ENCODE assay signal across 19 cellular contexts in the genomic region with DNA sequence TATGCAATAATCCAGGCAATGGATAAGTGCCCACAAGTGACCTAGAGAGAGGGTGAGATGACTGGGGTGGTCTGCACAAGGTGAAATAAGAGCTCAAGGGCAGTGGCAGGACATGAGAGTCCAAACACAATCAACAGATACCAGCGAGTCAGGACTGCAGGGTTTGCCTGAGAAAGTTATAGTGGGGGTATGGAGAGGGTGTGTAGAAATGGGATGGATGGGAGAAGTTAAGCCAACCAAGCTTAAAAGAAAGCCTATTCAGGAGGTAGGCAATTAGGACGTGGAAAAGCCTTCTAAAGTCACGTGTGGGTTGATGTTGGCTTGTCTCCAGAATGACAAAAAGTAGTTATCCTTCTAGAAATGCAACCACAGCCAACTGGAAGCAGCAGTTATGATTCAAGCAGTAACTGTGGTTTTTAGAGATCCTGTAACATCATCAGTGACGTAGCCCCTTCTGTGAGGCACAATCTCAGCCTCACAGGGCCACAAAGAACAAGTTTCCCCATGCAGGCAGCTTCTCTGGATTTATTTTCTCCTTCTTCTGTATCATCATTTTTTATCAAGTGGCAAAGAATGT. TPM values are rescaled to one million over a fixed set of nuclear protein-coding genes. Genes with fewer than 3 reads are reported as not detected.
A peak's percentile ranks its signal among the peaks of the same experiment; 100 is the strongest.
DNase-seq lines count a peak whose midpoint lies in the region; ATAC-seq and TF ChIP-seq lines count a peak whose summit lies in the region.
"Had no signal": no experiment of that assay in that cellular context is flagged by ENCODE, and none has a peak within 500 bp of the region (broad histone marks: within the 10 kb centered on the region; RNA-seq: fewer than 3 reads in every experiment).

No MANE protein-coding gene starts in this region.

- no peak for DNase-seq in stimulated activated naive CD8-positive, alpha-beta T cell treated with anti-CD3 and anti-CD28 coated beads, Interleukin-15, amount 100 ng/mL, for 72 hours
- DNase-seq in stimulated activated naive CD8-positive, alpha-beta T cell treated with anti-CD3 and anti-CD28 coated beads, Interleukin-15, Interleukin-2, amounts not matched to agents 100 U/mL and 50 U/mL, for 24 hours: no peak
- peak; percentile 88 for DNase-seq in fibroblast of mammary gland (ENCODE audit: low read depth)
- DNase-seq in stromal cell of bone marrow (ENCODE audit: low read depth): peak; percentile 80
- no peak for DNase-seq in NCI-H2196 (lab: John Stamatoyannopoulos, UW; ENCODE audit: unreplicated experiment)
- no peak for DNase-seq in HUDEP-2 (lab: John Stamatoyannopoulos, UW; ENCODE audit: unreplicated experiment in 76 of 76)
- DNase-seq: activated CD4-positive, alpha-beta T cell treated with anti-CD3 and anti-CD28 coated beads, Interleukin-2, amount 50 U/mL, for 48 hours; AML-193; Caco-2; NCI-H1105; NCI-H526 treated with DMSO at 0.1 percent for 48 hours; nucleus accumbens; Right ventricle myocardium superior; stimulated activated CD4-positive, alpha-beta T cell treated with anti-CD3 and anti-CD28 coated beads, Interleukin-4, amount 100 ng/mL, for 1 hour had no signal

- H3K9me3 Mint-ChIP-seq in stimulated activated naive CD8-positive, alpha-beta T cell treated with anti-CD3 and anti-CD28 coated beads, Interleukin-15, amount 100 ng/mL, for 72 hours: no peaks in the 10 kb centered on the region
- H3K9me3 Mint-ChIP-seq in activated T-helper 17 cell treated with anti-CD3 and anti-CD28 coated beads, Interleukin-2, amount 50 U/mL, for 72 hours: no peaks in the 10 kb centered on the region

- H3K4me3 Mint-ChIP-seq in stimulated activated naive CD8-positive, alpha-beta T cell treated with anti-CD3 and anti-CD28 coated beads, Interleukin-15, amount 100 ng/mL, for 72 hours: no peak overlapping the region
- H3K4me3 Mint-ChIP-seq in activated T-helper 17 cell treated with anti-CD3 and anti-CD28 coated beads, Interleukin-2, amount 50 U/mL, for 72 hours: no peak overlapping the region

- H3K4me1 Mint-ChIP-seq in stimulated activated naive CD8-positive, alpha-beta T cell treated with anti-CD3 and anti-CD28 coated beads, Interleukin-15, amount 100 ng/mL, for 72 hours: peaks cover 4% of the 10 kb centered on the region
- no peaks in the 10 kb centered on the region for H3K4me1 Mint-ChIP-seq in activated T-helper 17 cell treated with anti-CD3 and anti-CD28 coated beads, Interleukin-2, amount 50 U/mL, for 72 hours

- no peaks in the 10 kb centered on the region for H3K36me3 Mint-ChIP-seq in activated T-helper 17 cell treated with anti-CD3 and anti-CD28 coated beads, Interleukin-2, amount 50 U/mL, for 72 hours (ENCODE audit: low read depth)

- no peak for TF ChIP-seq CTCF in fibroblast of mammary gland (conservative IDR thresholded peaks at IDR 0.05; ENCODE audit: control insufficient read depth, insufficient read depth, low read depth, low read length)

- no peak overlapping the region for H3K27ac Mint-ChIP-seq in stimulated activated naive CD8-positive, alpha-beta T cell treated with anti-CD3 and anti-CD28 coated beads, Interleukin-15, amount 100 ng/mL, for 72 hours
- H3K27ac Mint-ChIP-seq in activated T-helper 17 cell treated with anti-CD3 and anti-CD28 coated beads, Interleukin-2, amount 50 U/mL, for 72 hours: no peak overlapping the region

- H3K27me3 Mint-ChIP-seq in stimulated activated naive CD8-positive, alpha-beta T cell treated with anti-CD3 and anti-CD28 coated beads, Interleukin-15, amount 100 ng/mL, for 72 hours: peaks cover 23% of the 10 kb centered on the region
- H3K27me3 Mint-ChIP-seq in activated T-helper 17 cell treated with anti-CD3 and anti-CD28 coated beads, Interleukin-2, amount 50 U/mL, for 72 hours: peaks cover 15% of the 10 kb centered on the region

- ATAC-seq in stimulated activated naive CD8-positive, alpha-beta T cell treated with anti-CD3 and anti-CD28 coated beads, Interleukin-15, amount 100 ng/mL, for 72 hours: peak; percentile 82
- no peak for ATAC-seq in stimulated activated naive CD8-positive, alpha-beta T cell treated with anti-CD3 and anti-CD28 coated beads, Interleukin-15, Interleukin-2, amounts not matched to agents 100 U/mL and 50 U/mL, for 24 hours
- peak; percentile 80 for ATAC-seq in activated T-helper 17 cell treated with anti-CD3 and anti-CD28 coated beads, Interleukin-2, amount 50 U/mL, for 72 hours (replicated peaks)
- ATAC-seq in GM19328 (IDR thresholded peaks at IDR 0.05; ENCODE audit: unreplicated experiment): no peak
- ATAC-seq: K562, left lobe of liver had no signal

- no peak overlapping the region for H3K4me3 ChIP-seq in fibroblast of mammary gland (ENCODE audit: control insufficient read depth, low read depth, low read length)
- H3K4me3 ChIP-seq: K562, suprapubic skin had no signal

RNA-seq across cellular contexts. Expression of gene FAM174B, which starts 56.1 kb away (rescaled TPM):
- 1 to 10 TPM; 5.7 to 7.0 TPM for total RNA-seq in activated T-helper 17 cell treated with anti-CD3 and anti-CD28 coated beads, Interleukin-2, amount 50 U/mL, for 72 hours

Comparison
In these comparisons a context has a peak if more than half of its experiments do, and no peak if none do; other contexts are left out.
1. ATAC-seq: peak in stimulated activated naive CD8-positive, alpha-beta T cell treated with anti-CD3 and anti-CD28 coated beads, Interleukin-15, amount 100 ng/mL, for 72 hours (single experiment) and activated T-helper 17 cell treated with anti-CD3 and anti-CD28 coated beads, Interleukin-2, amount 50 U/mL, for 72 hours (single experiment); none in stimulated activated naive CD8-positive, alpha-beta T cell treated with anti-CD3 and anti-CD28 coated beads, Interleukin-15, Interleukin-2, amounts not matched to agents 100 U/mL and 50 U/mL, for 24 hours (single experiment) and GM19328 (single experiment).
2. DNase-seq: peak in fibroblast of mammary gland (single experiment) and stromal cell of bone marrow (single experiment); none in stimulated activated naive CD8-positive, alpha-beta T cell treated with anti-CD3 and anti-CD28 coated beads, Interleukin-15, amount 100 ng/mL, for 72 hours (0 of 2), stimulated activated naive CD8-positive, alpha-beta T cell treated with anti-CD3 and anti-CD28 coated beads, Interleukin-15, Interleukin-2, amounts not matched to agents 100 U/mL and 50 U/mL, for 24 hours (single experiment), NCI-H2196 (single experiment) and HUDEP-2 (0 of 76).